In the genomic region with DNA sequence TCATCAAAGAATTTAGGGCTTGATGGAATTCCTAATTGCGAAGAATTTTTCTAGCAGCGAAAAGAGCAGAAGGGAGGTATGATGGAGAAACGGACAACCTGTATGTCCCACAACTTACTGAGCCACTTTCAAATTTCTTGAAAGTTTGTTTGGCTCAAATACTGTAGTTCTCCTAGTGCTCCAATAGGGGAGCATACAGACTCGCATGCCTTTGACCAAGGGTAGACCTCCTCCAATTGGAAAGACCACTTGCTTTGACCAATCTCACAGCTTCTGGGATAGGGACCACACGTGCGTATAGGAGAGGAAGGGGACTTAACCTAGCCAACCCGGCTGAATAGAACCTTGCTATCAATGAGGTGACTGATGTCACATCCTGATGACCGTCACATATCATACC, we compare ENCODE assay signal across 30 cellular contexts. TPM values are rescaled to one million over a fixed set of nuclear protein-coding genes. Genes with fewer than 3 reads are reported as not detected.
"Had no signal": no experiment of that assay in that cellular context is flagged by ENCODE, and none has a peak within 500 bp of the region (broad histone marks: within the 10 kb centered on the region; RNA-seq: fewer than 3 reads in every experiment).

No MANE protein-coding gene starts in this region.

- H3K36me3 ChIP-seq: gastrocnemius medialis, ovary, transverse colon had no signal

- ATAC-seq: activated naive CD8-positive, alpha-beta T cell treated with anti-CD3 and anti-CD28 coated beads, Interleukin-2, amount 50 U/mL, for 24 hours; gastrocnemius medialis; left colon; sciatic nerve; stimulated activated naive CD8-positive, alpha-beta T cell treated with anti-CD3 and anti-CD28 coated beads, Interleukin-15, Interleukin-2, amounts not matched to agents 100 U/mL and 50 U/mL, for 24 hours had no signal

- H3K27me3 Mint-ChIP-seq: activated CD4-positive, alpha-beta memory T cell treated with anti-CD3 and anti-CD28 coated beads, Interleukin-2, amount 10 ng/mL, durations not matched to agents 7 days and 5 days; activated CD4-positive, alpha-beta T cell treated with anti-CD3 and anti-CD28 coated beads, Interleukin-2, amount 10 ng/mL, durations not matched to agents 7 days and 5 days; activated naive CD4-positive, alpha-beta T cell treated with anti-CD3 and anti-CD28 coated beads, Interleukin-2, amount 50 U/mL, for 24 hours had no signal

- DNase-seq: activated CD4-positive, alpha-beta memory T cell treated with anti-CD3 and anti-CD28 coated beads, Interleukin-2, amount 10 ng/mL, durations not matched to agents 7 days and 5 days; activated CD4-positive, alpha-beta T cell treated with anti-CD3 and anti-CD28 coated beads for 1 hour; activated CD4-positive, alpha-beta T cell treated with anti-CD3 and anti-CD28 coated beads, Interleukin-2, amount 10 ng/mL, durations not matched to agents 7 days and 5 days; activated CD8-positive, alpha-beta memory T cell treated with anti-CD3 and anti-CD28 coated beads, Interleukin-2, amount 50 U/mL, for 48 hours; activated gamma-delta T cell; activated naive CD8-positive, alpha-beta T cell treated with anti-CD3 and anti-CD28 coated beads, Interleukin-2, amount 50 U/mL, for 24 hours; activated T-cell treated with anti-CD3 and anti-CD28 coated beads, Interleukin-2, amount 50 U/mL, for 24 hours; amygdala; caudate nucleus; erythroblast; gastrocnemius medialis; glutamatergic neuron; kidney; left colon; mammary epithelial cell; naive B cell; ovary; stimulated activated CD4-positive, alpha-beta T cell treated with anti-CD3 and anti-CD28 coated beads, Interleukin-12 subunit alpha, Interleukin-12 subunit beta, amount 100 ng/mL, for 4 hours; stimulated activated CD4-positive, alpha-beta T cell treated with anti-CD3 and anti-CD28 coated beads, Interleukin-4, amount 100 ng/mL, for 1 hour; stimulated activated naive CD8-positive, alpha-beta T cell treated with anti-CD3 and anti-CD28 coated beads, Interleukin-15, Interleukin-2, amounts not matched to agents 100 U/mL and 50 U/mL, for 24 hours; testis; transverse colon had no signal

- H3K4me1 Mint-ChIP-seq: activated CD4-positive, alpha-beta memory T cell treated with anti-CD3 and anti-CD28 coated beads, Interleukin-2, amount 10 ng/mL, durations not matched to agents 7 days and 5 days; activated CD4-positive, alpha-beta T cell treated with anti-CD3 and anti-CD28 coated beads, Interleukin-2, amount 10 ng/mL, durations not matched to agents 7 days and 5 days; activated naive CD4-positive, alpha-beta T cell treated with anti-CD3 and anti-CD28 coated beads, Interleukin-2, amount 50 U/mL, for 24 hours; activated naive CD8-positive, alpha-beta T cell treated with anti-CD3 and anti-CD28 coated beads, Interleukin-2, amount 50 U/mL, for 24 hours; mesothelial cell of epicardium; naive B cell had no signal

- H3K36me3 Mint-ChIP-seq: activated naive CD4-positive, alpha-beta T cell treated with anti-CD3 and anti-CD28 coated beads, Interleukin-2, amount 50 U/mL, for 24 hours; mesothelial cell of epicardium; naive B cell had no signal

- H3K9me3 ChIP-seq: gastrocnemius medialis, ovary, testis, transverse colon had no signal

- H3K4me3 Mint-ChIP-seq: activated CD4-positive, alpha-beta memory T cell treated with anti-CD3 and anti-CD28 coated beads, Interleukin-2, amount 10 ng/mL, durations not matched to agents 7 days and 5 days; activated CD4-positive, alpha-beta T cell treated with anti-CD3 and anti-CD28 coated beads, Interleukin-2, amount 10 ng/mL, durations not matched to agents 7 days and 5 days; activated naive CD4-positive, alpha-beta T cell treated with anti-CD3 and anti-CD28 coated beads, Interleukin-2, amount 50 U/mL, for 24 hours; activated naive CD8-positive, alpha-beta T cell treated with anti-CD3 and anti-CD28 coated beads, Interleukin-2, amount 50 U/mL, for 24 hours; activated T-cell treated with anti-CD3 and anti-CD28 coated beads, Interleukin-2, amount 50 U/mL, for 24 hours; mesothelial cell of epicardium; naive B cell had no signal

- FAIRE-seq: kidney had no signal

- H3K9me3 Mint-ChIP-seq: activated CD4-positive, alpha-beta memory T cell treated with anti-CD3 and anti-CD28 coated beads, Interleukin-2, amount 10 ng/mL, durations not matched to agents 7 days and 5 days; activated CD4-positive, alpha-beta T cell treated with anti-CD3 and anti-CD28 coated beads, Interleukin-2, amount 10 ng/mL, durations not matched to agents 7 days and 5 days; activated naive CD4-positive, alpha-beta T cell treated with anti-CD3 and anti-CD28 coated beads, Interleukin-2, amount 50 U/mL, for 24 hours; activated naive CD8-positive, alpha-beta T cell treated with anti-CD3 and anti-CD28 coated beads, Interleukin-2, amount 50 U/mL, for 24 hours; activated T-cell treated with anti-CD3 and anti-CD28 coated beads, Interleukin-2, amount 50 U/mL, for 24 hours; mesothelial cell of epicardium had no signal

- H3K27me3 ChIP-seq: gastrocnemius medialis, hepatocyte, ovary, testis, transverse colon had no signal

- H3K27ac ChIP-seq: gastrocnemius medialis, hepatocyte, ovary, skin epidermis, testis, transverse colon had no signal

- H3K4me1 ChIP-seq: gastrocnemius medialis, testis, transverse colon had no signal

- H3K27ac Mint-ChIP-seq: activated CD4-positive, alpha-beta memory T cell treated with anti-CD3 and anti-CD28 coated beads, Interleukin-2, amount 10 ng/mL, durations not matched to agents 7 days and 5 days; activated CD4-positive, alpha-beta T cell treated with anti-CD3 and anti-CD28 coated beads, Interleukin-2, amount 10 ng/mL, durations not matched to agents 7 days and 5 days; activated naive CD4-positive, alpha-beta T cell treated with anti-CD3 and anti-CD28 coated beads, Interleukin-2, amount 50 U/mL, for 24 hours; activated naive CD8-positive, alpha-beta T cell treated with anti-CD3 and anti-CD28 coated beads, Interleukin-2, amount 50 U/mL, for 24 hours; activated T-cell treated with anti-CD3 and anti-CD28 coated beads, Interleukin-2, amount 50 U/mL, for 24 hours; mesothelial cell of epicardium; progenitor cell of endocrine pancreas had no signal

- H3K4me3 ChIP-seq: gastrocnemius medialis, hepatocyte, ovary, skin epidermis, testis, transverse colon had no signal

RNA-seq across cellular contexts. Expression of gene SLC35F4, which starts 28.6 kb away (rescaled TPM):
- total RNA-seq: activated CD4-positive, alpha-beta memory T cell treated with anti-CD3 and anti-CD28 coated beads, Interleukin-2, amount 10 ng/mL, durations not matched to agents 7 days and 5 days; activated CD4-positive, alpha-beta T cell treated with anti-CD3 and anti-CD28 coated beads, Interleukin-2, amount 10 ng/mL, durations not matched to agents 7 days and 5 days; chondrocyte; gastrocnemius medialis; kidney; left colon; liver; mesothelial cell of epicardium; sciatic nerve; transverse colon had no signal
- polyA plus RNA-seq: hepatocyte, liver, mammary epithelial cell had no signal
